Comparison of ENCODE assay signal across 1 cellular context in the genomic region with DNA sequence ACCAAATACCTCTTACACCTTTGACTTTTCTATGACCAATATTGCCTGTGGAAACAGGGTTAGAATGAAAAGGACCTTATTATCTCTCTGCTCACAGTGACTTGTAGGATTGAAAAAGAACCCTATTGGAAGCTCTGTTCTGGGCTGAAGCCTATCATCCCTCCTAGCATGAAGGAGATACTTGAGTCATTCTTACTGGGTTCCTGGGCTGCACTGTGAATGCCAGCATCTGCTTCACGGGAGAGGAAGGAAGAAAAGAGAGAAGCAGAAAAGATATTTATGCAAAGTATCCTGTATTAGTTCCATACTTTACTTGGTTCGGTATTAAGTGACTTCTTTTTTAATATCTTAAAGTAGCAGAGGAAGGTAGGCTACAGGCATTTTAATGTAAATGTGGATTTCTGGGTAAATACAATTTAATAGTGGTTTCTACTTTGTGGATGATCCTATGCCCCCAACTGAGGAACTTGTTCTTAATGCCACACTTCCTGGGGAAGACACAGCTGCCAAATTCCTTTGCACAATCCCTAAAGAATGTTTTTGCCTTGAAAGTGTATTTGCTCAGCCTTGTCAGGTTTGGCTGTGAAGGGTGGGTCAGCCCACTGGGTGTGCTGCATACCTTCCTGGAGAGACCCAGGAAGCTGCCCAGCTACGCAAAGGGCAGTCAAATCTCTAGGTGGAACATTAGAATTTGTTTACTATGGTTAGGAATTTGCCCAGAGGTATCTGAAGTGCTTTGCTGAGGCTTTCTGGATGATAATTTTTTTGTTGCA.
TF ChIP-seq lines count a peak whose summit lies in the region.

No MANE protein-coding gene starts in this region.

TF ChIP-seq in HepG2, 621 proteins besides CTCF, POLR2A, EP300 and RAD21:
- TF ChIP-seq ZNF772 (CRISPR knock-in tag; IDR thresholded peaks at IDR 0.05) (no peak), ARNTL (CRISPR knock-in tag; IDR thresholded peaks at IDR 0.05) (no peak), ZNF546 (CRISPR knock-in tag; conservative IDR thresholded peaks at IDR 0.05) (no peak), MAF1 (CRISPR knock-in tag; IDR thresholded peaks at IDR 0.05; ENCODE audit: borderline replicate concordance) (no peak), ZNF124 (CRISPR knock-in tag; IDR thresholded peaks at IDR 0.05) (no peak), ZNF331 (CRISPR knock-in tag; IDR thresholded peaks at IDR 0.05) (no peak), KLF12 (CRISPR knock-in tag; IDR thresholded peaks at IDR 0.05; ENCODE audit: borderline replicate concordance) (no peak), ZBTB1 (CRISPR knock-in tag; IDR thresholded peaks at IDR 0.05; ENCODE audit: borderline replicate concordance) (no peak)
- TF ChIP-seq, protein P1, sequence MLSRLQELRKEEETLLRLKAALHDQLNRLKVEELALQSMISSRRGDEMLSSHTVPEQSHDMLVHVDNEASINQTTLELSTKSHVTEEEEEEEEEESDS (CRISPR knock-in tag; IDR thresholded peaks at IDR 0.05; ENCODE audit: borderline replicate concordance) = no peak
- TF ChIP-seq, protein P2, sequence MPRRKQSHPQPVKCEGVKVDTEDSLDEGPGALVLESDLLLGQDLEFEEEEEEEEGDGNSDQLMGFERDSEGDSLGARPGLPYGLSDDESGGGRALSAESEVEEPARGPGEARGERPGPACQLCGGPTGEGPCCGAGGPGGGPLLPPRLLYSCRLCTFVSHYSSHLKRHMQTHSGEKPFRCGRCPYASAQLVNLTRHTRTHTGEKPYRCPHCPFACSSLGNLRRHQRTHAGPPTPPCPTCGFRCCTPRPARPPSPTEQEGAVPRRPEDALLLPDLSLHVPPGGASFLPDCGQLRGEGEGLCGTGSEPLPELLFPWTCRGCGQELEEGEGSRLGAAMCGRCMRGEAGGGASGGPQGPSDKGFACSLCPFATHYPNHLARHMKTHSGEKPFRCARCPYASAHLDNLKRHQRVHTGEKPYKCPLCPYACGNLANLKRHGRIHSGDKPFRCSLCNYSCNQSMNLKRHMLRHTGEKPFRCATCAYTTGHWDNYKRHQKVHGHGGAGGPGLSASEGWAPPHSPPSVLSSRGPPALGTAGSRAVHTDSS (CRISPR knock-in tag; conservative IDR thresholded peaks at IDR 0.05) = no peak
- TF ChIP-seq, protein P3, sequence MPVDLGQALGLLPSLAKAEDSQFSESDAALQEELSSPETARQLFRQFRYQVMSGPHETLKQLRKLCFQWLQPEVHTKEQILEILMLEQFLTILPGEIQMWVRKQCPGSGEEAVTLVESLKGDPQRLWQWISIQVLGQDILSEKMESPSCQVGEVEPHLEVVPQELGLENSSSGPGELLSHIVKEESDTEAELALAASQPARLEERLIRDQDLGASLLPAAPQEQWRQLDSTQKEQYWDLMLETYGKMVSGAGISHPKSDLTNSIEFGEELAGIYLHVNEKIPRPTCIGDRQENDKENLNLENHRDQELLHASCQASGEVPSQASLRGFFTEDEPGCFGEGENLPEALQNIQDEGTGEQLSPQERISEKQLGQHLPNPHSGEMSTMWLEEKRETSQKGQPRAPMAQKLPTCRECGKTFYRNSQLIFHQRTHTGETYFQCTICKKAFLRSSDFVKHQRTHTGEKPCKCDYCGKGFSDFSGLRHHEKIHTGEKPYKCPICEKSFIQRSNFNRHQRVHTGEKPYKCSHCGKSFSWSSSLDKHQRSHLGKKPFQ (CRISPR knock-in tag; IDR thresholded peaks at IDR 0.05; ENCODE audit: insufficient replicate concordance) = no peak
